ENCODE assay signal across 17 cellular contexts in the genomic region with DNA sequence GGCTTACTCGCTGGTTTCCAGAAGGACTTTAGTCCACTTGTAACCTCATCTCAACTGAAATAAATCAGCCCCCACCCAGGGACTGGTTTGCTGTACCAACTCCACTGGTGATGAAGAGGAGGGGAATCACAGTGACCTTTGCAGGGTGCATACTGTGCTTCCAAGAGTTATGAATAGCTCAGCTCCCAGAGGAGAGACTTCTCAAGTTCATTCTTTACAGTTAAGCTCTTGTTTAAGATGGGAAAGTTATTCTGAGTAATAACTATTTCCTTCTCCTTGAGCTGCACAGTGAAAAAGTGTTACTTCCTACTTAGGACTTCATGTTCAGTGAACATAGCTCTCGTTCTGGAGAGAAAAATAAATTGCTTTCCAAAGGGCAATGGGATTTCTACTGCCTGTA.
DNase-seq lines count a peak whose midpoint lies in the region; ATAC-seq and TF ChIP-seq lines count a peak whose summit lies in the region.
"Had no signal": no experiment of that assay in that cellular context is flagged by ENCODE, and none has a peak within 500 bp of the region (broad histone marks: within the 10 kb centered on the region; RNA-seq: fewer than 3 reads in every experiment).

No MANE protein-coding gene starts in this region.

- H3K4me1 ChIP-seq in heart left ventricle (peaks cover 0 to 11% (median 4%) of the 10 kb centered on the region in 12 donors), right atrium auricular region (no peaks in the 10 kb centered on the region)

- H3K27me3 ChIP-seq in heart left ventricle (no peaks in the 10 kb centered on the region), right atrium auricular region (no peaks in the 10 kb centered on the region)

- peak in 3 of 4 donors; percentile 32 to 90 (median 85) for ATAC-seq in heart left ventricle
- ATAC-seq: CD8-positive, alpha-beta T cell; GM23338 had no signal

- H3K4me3 ChIP-seq in heart left ventricle (no peak overlapping the region), right atrium auricular region (no peak overlapping the region)
- H3K4me3 ChIP-seq: GM23338 had no signal

- no peak overlapping the region for H3K4me3 Mint-ChIP-seq in chondrocyte (ENCODE audit: unreplicated experiment)
- H3K4me3 Mint-ChIP-seq: B cell; CD8-positive, alpha-beta T cell; GM23338 had no signal

- intact Hi-C loops in heart left ventricle (cut with DNase I), result no loop called here

- TF ChIP-seq CTCF in heart left ventricle (IDR thresholded peaks at IDR 0.05) (no peak), right atrium auricular region (IDR thresholded peaks at IDR 0.05) (no peak), chondrocyte (IDR thresholded peaks at IDR 0.05) (no peak)

- H3K9me3 ChIP-seq in heart left ventricle (peaks cover 0 to 11% (median 0%) of the 10 kb centered on the region in 12 donors), right atrium auricular region (no peaks in the 10 kb centered on the region)

- peaks cover 13% of the 10 kb centered on the region for H3K9me3 Mint-ChIP-seq in chondrocyte (ENCODE audit: low read depth)
- H3K9me3 Mint-ChIP-seq: CD8-positive, alpha-beta T cell had no signal

- no peak for TF ChIP-seq POLR2A in heart left ventricle (IDR thresholded peaks at IDR 0.05)

- H3K36me3 Mint-ChIP-seq in chondrocyte (ENCODE audit: low read depth), result no peaks in the 10 kb centered on the region
- H3K36me3 Mint-ChIP-seq: CD8-positive, alpha-beta T cell had no signal

- no peaks in the 10 kb centered on the region for H3K27me3 Mint-ChIP-seq in chondrocyte (ENCODE audit: low read depth)

- no peaks in the 10 kb centered on the region for H3K36me3 ChIP-seq in heart left ventricle
- no peaks in the 10 kb centered on the region for H3K36me3 ChIP-seq in right atrium auricular region

- DNase-seq in heart left ventricle (no peak), right atrium auricular region (ENCODE audit: low spot score) (no peak), MV-4-11 (lab: John Stamatoyannopoulos, UW) (peak; percentile 23), chondrocyte (ENCODE audit: low spot score) (no peak), C1 segment of cervical spinal cord (lab: John Stamatoyannopoulos, UW) (no peak)
- DNase-seq in activated CD4-positive, alpha-beta T cell treated with anti-CD3 and anti-CD28 coated beads for 1 hour, result no peak
- DNase-seq in central memory CD4-positive, alpha-beta T cell, result no peak
- DNase-seq: CD8-positive, alpha-beta T cell; COR-L47; DMS153; DMS79 treated with DMSO at 0.1 percent for 48 hours; EL; H7 had no signal

- H3K4me1 Mint-ChIP-seq in chondrocyte (ENCODE audit: low read depth), result peaks cover 16% of the 10 kb centered on the region
- H3K4me1 Mint-ChIP-seq: B cell, GM23338 had no signal

- WGBS in heart left ventricle, 4 donors, result 49 to 75% (median 58%) methylated on average over 2 of the region's 2 CpGs

- H3K27ac Mint-ChIP-seq in chondrocyte (ENCODE audit: unreplicated experiment), result peak overlapping the region; percentile 36
- H3K27ac Mint-ChIP-seq: B cell; CD8-positive, alpha-beta T cell; GM23338 had no signal

- H3K27ac ChIP-seq in heart left ventricle, result no peak overlapping the region
- no peak overlapping the region for H3K27ac ChIP-seq in right atrium auricular region
- H3K27ac ChIP-seq: C4-2B, HL-60 had no signal
